Comparison of ENCODE assay signal across 8 cellular contexts in the genomic region with DNA sequence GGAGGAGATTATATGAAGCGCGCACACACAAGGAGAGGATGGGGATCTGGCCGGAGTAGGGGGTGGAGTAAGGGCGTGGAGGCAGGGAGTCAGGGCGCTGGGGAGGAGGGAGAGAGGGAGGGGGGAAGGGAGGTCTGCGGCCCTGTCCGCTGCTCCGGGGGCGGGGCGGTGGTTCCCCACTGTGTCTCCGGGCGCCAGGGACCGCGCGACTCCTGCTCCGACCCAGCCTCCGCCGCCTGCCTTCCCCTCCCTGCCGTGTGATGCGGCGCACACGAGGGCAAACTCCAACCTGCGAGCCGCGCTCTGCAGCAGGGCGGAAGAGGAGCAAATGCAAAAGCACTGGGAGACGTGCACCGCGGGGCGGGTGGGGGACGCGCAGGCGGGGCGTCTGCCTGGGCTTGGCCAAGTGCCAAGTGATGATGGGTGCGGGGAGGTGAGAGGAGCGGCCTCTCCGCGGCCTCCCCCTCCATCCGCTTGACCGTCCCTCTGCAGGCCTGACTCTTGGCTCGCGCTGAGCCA. TPM values are rescaled to one million over a fixed set of nuclear protein-coding genes. Genes with fewer than 3 reads are reported as not detected.
A peak's percentile ranks its signal among the peaks of the same experiment; 100 is the strongest.
DNase-seq lines count a peak whose midpoint lies in the region; ATAC-seq and TF ChIP-seq lines count a peak whose summit lies in the region.

Gene DCHS2 (minus strand): TSS at position 69 of the 519 bp plus-strand sequence. CDS start 444 bp downstream, outside the sequence.

- CTCF ChIA-PET in RWPE1 (lab: Yijun Ruan, JAX), result interaction anchor here (1.5 kb wide), 1 partner anchor 15 kb away, joined by 6 read pairs; no protein-coding TSS in a partner anchor

- DNase-seq in BE2C, result peak; percentile 55
- DNase-seq in RWPE1 (ENCODE audit: low spot score), result peak; percentile 22
- no peak for DNase-seq in effector memory CD4-positive, alpha-beta T cell
- DNase-seq in NCI-H345 treated with DMSO at 0.1 percent for 48 hours (lab: John Stamatoyannopoulos, UW; ENCODE audit: unreplicated experiment), result no peak
- no peak for DNase-seq in hepatic stellate cell (ENCODE audit: low spot score)

- peaks cover 22% of the 10 kb centered on the region for H3K27me3 ChIP-seq in BE2C
- peaks cover 12% of the 10 kb centered on the region for H3K27me3 ChIP-seq in effector memory CD4-positive, alpha-beta T cell (replicated peaks; ENCODE audit: control insufficient read depth, insufficient read depth, low read length, poor library complexity, severe bottlenecking)
- peaks cover 10% of the 10 kb centered on the region for H3K27me3 ChIP-seq in muscle layer of duodenum (ENCODE audit: low read depth, low read length)

- ATAC-seq in GM18520 (IDR thresholded peaks at IDR 0.05; ENCODE audit: unreplicated experiment) (peak; percentile 61), HG02943 (IDR thresholded peaks at IDR 0.05; ENCODE audit: low read depth, unreplicated experiment) (peak; percentile 72)

- POLR2A ChIA-PET in RWPE1 (lab: Yijun Ruan, JAX; ENCODE audit: low non-redundant PET), result no interaction called here

- peak within 1 kb of the TSS; percentile 63 for H3K4me3 ChIP-seq in BE2C (ENCODE audit: low read depth, low read length)
- peak within 1 kb of the TSS; percentile 10 for H3K4me3 ChIP-seq in effector memory CD4-positive, alpha-beta T cell (ENCODE audit: insufficient read depth, low read depth, low read length, poor library complexity, severe bottlenecking)
- H3K4me3 ChIP-seq in muscle layer of duodenum (ENCODE audit: low read depth in 1 of 2, low read length in 2 of 2), result peak within 1 kb of the TSS; percentile 52 to 64

- H3K9me3 ChIP-seq in BE2C, result no peaks in the 10 kb centered on the region
- H3K9me3 ChIP-seq in effector memory CD4-positive, alpha-beta T cell (ENCODE audit: control insufficient read depth, low read length), result no peaks in the 10 kb centered on the region
- no peaks in the 10 kb centered on the region for H3K9me3 ChIP-seq in muscle layer of duodenum (ENCODE audit: control insufficient read depth in 1 of 2, low read length in 2 of 2)

- H3K36me3 ChIP-seq in BE2C (no peaks in the 10 kb centered on the region), muscle layer of duodenum (ENCODE audit: control insufficient read depth in 1 of 2, insufficient read depth in 2 of 2, low read length in 2 of 2) (no peaks in the 10 kb centered on the region)
- no peaks in the 10 kb centered on the region for H3K36me3 ChIP-seq in effector memory CD4-positive, alpha-beta T cell (ENCODE audit: control insufficient read depth, insufficient read depth, low read length)

- H3K27ac ChIP-seq in RWPE1 (no peak within 1 kb of the TSS), muscle layer of duodenum (ENCODE audit: low read length) (no peak within 1 kb of the TSS)
- no peak within 1 kb of the TSS for H3K27ac ChIP-seq in effector memory CD4-positive, alpha-beta T cell (ENCODE audit: insufficient read depth, low read length, poor library complexity, severe bottlenecking)

- no peaks in the 10 kb centered on the region for H3K4me1 ChIP-seq in BE2C
- H3K4me1 ChIP-seq in effector memory CD4-positive, alpha-beta T cell (ENCODE audit: control insufficient read depth, insufficient read depth, low read length, poor library complexity, severe bottlenecking), result no peaks in the 10 kb centered on the region
- peaks cover 0 to 15% of the 10 kb centered on the region in 2 donors for H3K4me1 ChIP-seq in muscle layer of duodenum (ENCODE audit: control insufficient read depth in 1 of 2, insufficient read depth in 2 of 2, low read length in 2 of 2)

- TF ChIP-seq CTCF in BE2C (IDR thresholded peaks at IDR 0.05; ENCODE audit: low read depth, low read length) (no peak), RWPE1 (conservative IDR thresholded peaks at IDR 0.05; ENCODE audit: low read depth) (no peak)

RNA-seq across cellular contexts. Expression of gene DCHS2, which starts in this region (rescaled TPM):
- polyA plus RNA-seq in BE2C (2012; ENCODE audit: insufficient read depth, insufficient read length, low read depth), result not detected

Comparison
In these comparisons a context has a peak if more than half of its experiments do, and no peak if none do; other contexts are left out.
1. DNase-seq: peak in BE2C (single experiment) and RWPE1 (single experiment); none in effector memory CD4-positive, alpha-beta T cell (0 of 3), NCI-H345 treated with DMSO at 0.1 percent for 48 hours (single experiment) and hepatic stellate cell (single experiment).
2. H3K4me3 ChIP-seq: peak in every context shown above with its lines; median percentile 63 in BE2C; 58 in muscle layer of duodenum; 10 in effector memory CD4-positive, alpha-beta T cell.